ENCODE assay signal across 20 cellular contexts in the genomic region with DNA sequence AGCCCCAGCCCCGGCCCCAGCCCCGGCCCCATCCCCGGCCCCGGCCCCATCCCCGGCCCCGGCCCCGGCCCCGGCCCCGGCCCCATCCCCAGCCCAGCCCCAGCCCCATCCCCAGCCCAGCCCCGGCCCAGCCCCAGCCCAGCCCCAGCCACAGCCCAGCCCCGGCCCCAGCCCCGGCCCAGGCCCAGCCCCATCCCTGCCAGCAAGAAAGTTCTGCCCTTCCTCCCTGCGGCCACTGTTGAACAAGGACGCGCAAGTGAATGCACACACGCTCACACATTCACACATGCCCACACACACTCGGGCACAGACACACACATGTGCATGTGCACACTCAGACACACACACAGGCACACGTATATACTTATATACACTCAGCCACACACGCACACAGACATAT.
"Had no signal": no experiment of that assay in that cellular context is flagged by ENCODE, and none has a peak within 500 bp of the region (broad histone marks: within the 10 kb centered on the region; RNA-seq: fewer than 3 reads in every experiment).

No MANE protein-coding gene starts in this region.

- H2AFZ ChIP-seq: hepatocyte had no signal

- H3K4me1 ChIP-seq: foreskin keratinocyte, pancreas, spleen, tibial artery, upper lobe of right lung, vagina had no signal

- H3K27me3 ChIP-seq: foreskin keratinocyte, hepatocyte, pancreas, upper lobe of right lung, vagina had no signal

- H3K9me3 ChIP-seq: mucosa of descending colon, pancreas, tibial artery, upper lobe of right lung, vagina had no signal

- H3K36me3 ChIP-seq: pancreas, spleen, tibial artery, upper lobe of right lung, vagina had no signal

- H3K27ac ChIP-seq: coronary artery, foreskin keratinocyte, hepatocyte, pancreas, spleen, tibial artery, upper lobe of right lung, vagina had no signal

- H3K79me2 ChIP-seq: hepatocyte had no signal

- H3K4me3 ChIP-seq: coronary artery, hepatocyte, mucosa of descending colon, pancreas, spleen, tibial artery, upper lobe of right lung, vagina had no signal

- DNase-seq: effector CD4-positive, alpha-beta T cell; endodermal cell; erythroblast; foreskin keratinocyte; head of caudate nucleus; kidney glomerular epithelial cell; naive thymus-derived CD8-positive, alpha-beta T cell; nucleus accumbens; pancreas; spleen; stimulated activated CD4-positive, alpha-beta T cell treated with anti-CD3 and anti-CD28 coated beads, Interleukin-15, amount 100 ng/mL, for 24 hours; stimulated activated CD4-positive, alpha-beta T cell treated with anti-CD3 and anti-CD28 coated beads, Interleukin-1b, Interleukin-23, amount 100 ng/mL, for 48 hours; stimulated activated CD4-positive, alpha-beta T cell treated with anti-CD3 and anti-CD28 coated beads, Interleukin-4, amount 100 ng/mL, for 24 hours; tibial artery; upper lobe of right lung had no signal

- H3K4me2 ChIP-seq: hepatocyte had no signal

- FAIRE-seq: endothelial cell of umbilical vein, pancreas had no signal
